Comparison of ENCODE assay signal across 11 cellular contexts in the genomic region with DNA sequence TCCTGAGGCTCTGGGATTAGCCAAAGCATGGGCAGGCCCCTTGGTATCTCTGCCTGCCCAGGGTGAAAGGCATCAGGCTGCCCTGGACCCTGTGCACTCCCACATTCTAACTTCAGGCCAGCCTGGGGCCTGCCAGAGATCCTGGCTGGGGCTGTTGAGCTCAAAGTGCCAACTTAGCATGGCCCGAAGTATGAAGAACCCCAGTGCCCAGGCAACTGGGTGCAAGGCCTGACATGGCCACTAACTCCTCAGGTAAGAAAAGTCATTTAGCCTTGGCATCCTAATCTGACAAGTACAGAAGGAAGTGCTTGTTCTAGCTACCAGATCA. TPM values are rescaled to one million over a fixed set of nuclear protein-coding genes. Genes with fewer than 3 reads are reported as not detected.
A peak's percentile ranks its signal among the peaks of the same experiment; 100 is the strongest.
DNase-seq lines count a peak whose midpoint lies in the region; ATAC-seq and TF ChIP-seq lines count a peak whose summit lies in the region.
"Had no signal": no experiment of that assay in that cellular context is flagged by ENCODE, and none has a peak within 500 bp of the region (broad histone marks: within the 10 kb centered on the region; RNA-seq: fewer than 3 reads in every experiment).

No MANE protein-coding gene starts in this region.

- ATAC-seq in CD4-positive, alpha-beta T cell (ENCODE audit: poor library complexity), result no peak
- no peak for ATAC-seq in activated CD8-positive, alpha-beta T cell treated with anti-CD3 and anti-CD28 coated beads for 36 hours
- ATAC-seq in left cardiac atrium (no peak), HG02938 (IDR thresholded peaks at IDR 0.05; ENCODE audit: unreplicated experiment) (no peak), HG03432 (IDR thresholded peaks at IDR 0.05; ENCODE audit: unreplicated experiment) (no peak)

- H3K9me3 Mint-ChIP-seq in CD4-positive, alpha-beta T cell, result no peaks in the 10 kb centered on the region
- no peaks in the 10 kb centered on the region for H3K9me3 Mint-ChIP-seq in activated CD8-positive, alpha-beta T cell treated with anti-CD3 and anti-CD28 coated beads for 36 hours

- no peaks in the 10 kb centered on the region for H3K27me3 ChIP-seq in CD4-positive, alpha-beta T cell (ENCODE audit: control insufficient read depth, insufficient read depth, low read length)
- H3K27me3 ChIP-seq in sigmoid colon, result no peaks in the 10 kb centered on the region

- intact Hi-C loops in CD4-positive, alpha-beta T cell (cut with DNase I, micrococcal nuclease), result no loop called here
- intact Hi-C loops in activated CD8-positive, alpha-beta T cell treated with anti-CD3 and anti-CD28 coated beads for 36 hours (cut with micrococcal nuclease), result no loop called here
- intact Hi-C loops in left cardiac atrium (cut with DNase I) (no loop called here), sigmoid colon (cut with DNase I) (loop anchor here (5.0 kb wide), 1 partner anchor 41 kb away; a partner anchor contains a TSS)

- no peak for DNase-seq in CD4-positive, alpha-beta T cell
- DNase-seq in activated CD8-positive, alpha-beta T cell treated with anti-CD3 and anti-CD28 coated beads for 36 hours, result no peak
- DNase-seq in left cardiac atrium (peak; percentile 21), sigmoid colon (no peak), superior temporal gyrus (ENCODE audit: extremely low spot score) (no peak)
- no peak for DNase-seq in central memory CD4-positive, alpha-beta T cell
- DNase-seq: islet precursor cell, NCI-H69 had no signal

- peaks cover 60% of the 10 kb centered on the region for H3K36me3 Mint-ChIP-seq in CD4-positive, alpha-beta T cell (ENCODE audit: low read depth)
- H3K36me3 Mint-ChIP-seq in activated CD8-positive, alpha-beta T cell treated with anti-CD3 and anti-CD28 coated beads for 36 hours (ENCODE audit: low read depth), result peaks cover 23% of the 10 kb centered on the region

- no peak for TF ChIP-seq EP300 in sigmoid colon (IDR thresholded peaks at IDR 0.05)

- H3K27me3 Mint-ChIP-seq in CD4-positive, alpha-beta T cell, result no peaks in the 10 kb centered on the region
- no peaks in the 10 kb centered on the region for H3K27me3 Mint-ChIP-seq in activated CD8-positive, alpha-beta T cell treated with anti-CD3 and anti-CD28 coated beads for 36 hours

- peak overlapping the region; percentile 91 for H3K27ac Mint-ChIP-seq in CD4-positive, alpha-beta T cell
- H3K27ac Mint-ChIP-seq in activated CD8-positive, alpha-beta T cell treated with anti-CD3 and anti-CD28 coated beads for 36 hours, result peak overlapping the region; percentile 93

- WGBS in sigmoid colon, 2 donors, result 93 to 96% methylated on average over 1 of the region's 1 CpG

- peaks cover 0 to 96% (median 81%) of the 10 kb centered on the region in 4 donors for H3K4me1 ChIP-seq in sigmoid colon

- peak overlapping the region; percentile 69 for H3K27ac ChIP-seq in CD4-positive, alpha-beta T cell (ENCODE audit: low read depth, low read length)
- H3K27ac ChIP-seq in sigmoid colon, result peak overlapping the region; percentile 66 to 81 (median 72)
- H3K27ac ChIP-seq: epithelial cell of prostate had no signal

- H3K9me3 ChIP-seq in CD4-positive, alpha-beta T cell (ENCODE audit: control insufficient read depth, low read length), result no peaks in the 10 kb centered on the region
- no peaks in the 10 kb centered on the region for H3K9me3 ChIP-seq in sigmoid colon

- TF ChIP-seq POLR2A in sigmoid colon (IDR thresholded peaks at IDR 0.05), result no peak

- no peak for TF ChIP-seq CTCF in CD4-positive, alpha-beta T cell (IDR thresholded peaks at IDR 0.05)
- TF ChIP-seq CTCF in activated CD8-positive, alpha-beta T cell treated with anti-CD3 and anti-CD28 coated beads for 36 hours (IDR thresholded peaks at IDR 0.05), result no peak
- no peak for TF ChIP-seq CTCF in sigmoid colon (IDR thresholded peaks at IDR 0.05)

- H3K4me3 Mint-ChIP-seq in CD4-positive, alpha-beta T cell, result peak overlapping the region; percentile 60
- H3K4me3 Mint-ChIP-seq in activated CD8-positive, alpha-beta T cell treated with anti-CD3 and anti-CD28 coated beads for 36 hours, result no peak overlapping the region

- POLR2A ChIA-PET in CD4-positive, alpha-beta T cell (lab: Charles Lee), result interaction anchor here (0.7 to 10.2 kb wide), 7 partner anchors 11 to 41 kb away, joined by 3 to 133 read pairs (median 5); no protein-coding TSS in a partner anchor
- POLR2A ChIA-PET in activated CD8-positive, alpha-beta T cell treated with anti-CD3 and anti-CD28 coated beads for 36 hours (lab: Charles Lee), result interaction anchor here (1.1 to 8.2 kb wide), 8 partner anchors 12 to 88 kb away, joined by 3 to 56 read pairs (median 5); no protein-coding TSS in a partner anchor

- no peak overlapping the region for H3K4me3 ChIP-seq in sigmoid colon

- H3K36me3 ChIP-seq in sigmoid colon, result peaks cover 0 to 20% (median 2%) of the 10 kb centered on the region in 4 donors

- peaks cover 100% of the 10 kb centered on the region for H3K4me1 Mint-ChIP-seq in CD4-positive, alpha-beta T cell (ENCODE audit: low read depth)
- H3K4me1 Mint-ChIP-seq in activated CD8-positive, alpha-beta T cell treated with anti-CD3 and anti-CD28 coated beads for 36 hours (ENCODE audit: low read depth), result peaks cover 94% of the 10 kb centered on the region

- CTCF ChIA-PET in CD4-positive, alpha-beta T cell (lab: Charles Lee), result interaction anchor here (1.2 to 7.8 kb wide), 4 partner anchors 16 to 52 kb away, joined by 4 to 58 read pairs (median 8); no protein-coding TSS in a partner anchor
- CTCF ChIA-PET in activated CD8-positive, alpha-beta T cell treated with anti-CD3 and anti-CD28 coated beads for 36 hours (lab: Charles Lee), result interaction anchor here (0.7 to 4.5 kb wide), 7 partner anchors 12 to 40 kb away, joined by 3 to 23 read pairs (median 4); no protein-coding TSS in a partner anchor

RNA-seq across cellular contexts. Expression of a gene that starts 43.2 kb away (rescaled TPM):
- total RNA-seq in CD4-positive, alpha-beta T cell, result 10 to 100 TPM; 32.9 to 33.6 TPM
- total RNA-seq in activated CD8-positive, alpha-beta T cell treated with anti-CD3 and anti-CD28 coated beads for 36 hours, result 10 to 100 TPM; 15.1 to 18.0 TPM
- total RNA-seq in left cardiac atrium, result 10 to 100 TPM; 23.3 to 31.4 TPM
- 10 to 100 TPM; 32.3 to 36.6 (median 34.4) TPM for total RNA-seq in sigmoid colon
- polyA plus RNA-seq in sigmoid colon, result 10 to 100 TPM in 2 of 3 donors, 1 to 10 TPM in 1; 9.6 to 36.4 (median 12.0) TPM
